In the genomic region with DNA sequence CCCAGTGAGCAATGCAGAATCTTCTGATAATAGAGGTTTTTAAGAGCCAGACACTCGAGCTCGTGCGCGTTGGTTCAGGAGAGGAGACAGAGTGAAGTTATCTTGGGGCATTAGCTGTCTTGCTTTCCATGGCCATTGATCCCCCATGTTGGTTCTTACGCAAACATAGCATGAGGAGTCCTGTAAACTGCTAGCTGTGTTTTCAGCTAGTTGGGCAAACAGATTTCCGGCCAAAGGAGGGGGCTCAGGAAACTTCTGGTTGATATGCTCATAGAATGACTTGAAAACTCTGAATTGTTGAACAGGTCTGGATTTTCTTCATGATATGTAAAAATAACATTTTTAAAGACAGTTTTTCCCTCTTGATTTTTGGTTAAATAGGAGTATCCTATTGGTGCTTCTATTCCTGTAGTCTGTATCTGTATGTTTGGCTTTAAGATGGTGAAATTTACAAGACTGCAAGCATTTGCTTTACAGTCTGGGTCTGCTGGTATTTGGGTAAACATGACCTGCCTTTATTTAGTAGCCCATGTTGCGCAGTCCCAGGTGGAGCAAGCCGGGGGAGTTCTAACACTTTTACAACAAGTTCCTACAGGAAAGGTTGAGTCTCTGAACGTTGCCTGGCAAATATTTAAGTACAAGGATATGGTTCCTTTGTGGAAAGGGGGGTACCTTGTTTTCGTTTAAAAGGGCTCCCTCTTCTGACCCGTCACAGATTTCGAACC, we compare ENCODE assay signal across 1 cellular context.
TF ChIP-seq lines count a peak whose summit lies in the region.

No MANE protein-coding gene starts in this region.

TF ChIP-seq in K562, 482 proteins besides CTCF, POLR2A, EP300 and RAD21:
- no peak for TF ChIP-seq CLOCK (CRISPR knock-in tag; IDR thresholded peaks at IDR 0.05; ENCODE audit: borderline replicate concordance)
- TF ChIP-seq ZNF197 (CRISPR knock-in tag; IDR thresholded peaks at IDR 0.05; ENCODE audit: low read depth), result no peak
- TF ChIP-seq ZFP36 (IDR thresholded peaks at IDR 0.05; ENCODE audit: low read depth, low read length, partially characterized antibody), result no peak
- TF ChIP-seq NFRKB (IDR thresholded peaks at IDR 0.05; ENCODE audit: low read depth), result no peak
- TF ChIP-seq ZNF140 (CRISPR knock-in tag; IDR thresholded peaks at IDR 0.05), result no peak
- no peak for TF ChIP-seq MAFK (IDR thresholded peaks at IDR 0.05; ENCODE audit: low read length)
- TF ChIP-seq SPI1 (IDR thresholded peaks at IDR 0.05; ENCODE audit: borderline replicate concordance, low read depth, low read length), result no peak
